Comparison of ENCODE assay signal across 5 cellular contexts in genomic region chr17:19090058-19090772, GRCh38. TPM values are rescaled to one million over a fixed set of nuclear protein-coding genes. Genes with fewer than 3 reads are reported as not detected.
"Had no signal": no experiment of that assay in that cellular context is flagged by ENCODE, and none has a peak within 500 bp of the region (broad histone marks: within the 10 kb centered on the region; RNA-seq: fewer than 3 reads in every experiment).

No MANE protein-coding gene starts in this region.

RNA-seq across cellular contexts. Expression of gene GRAPL, which starts 37.2 kb away (rescaled TPM):
- total RNA-seq: epithelial cell of proximal tubule, foreskin keratinocyte, hepatocyte had no signal
- polyA plus RNA-seq: aorta, fibroblast of lung, foreskin keratinocyte, hepatocyte had no signal

RNA-seq across cellular contexts. Expression of gene GRAP, which starts 43.5 kb away (rescaled TPM):
- total RNA-seq: fibroblast of lung, hepatocyte had no signal
